8 cellular contexts compared by ENCODE assay signal in the genomic region with DNA sequence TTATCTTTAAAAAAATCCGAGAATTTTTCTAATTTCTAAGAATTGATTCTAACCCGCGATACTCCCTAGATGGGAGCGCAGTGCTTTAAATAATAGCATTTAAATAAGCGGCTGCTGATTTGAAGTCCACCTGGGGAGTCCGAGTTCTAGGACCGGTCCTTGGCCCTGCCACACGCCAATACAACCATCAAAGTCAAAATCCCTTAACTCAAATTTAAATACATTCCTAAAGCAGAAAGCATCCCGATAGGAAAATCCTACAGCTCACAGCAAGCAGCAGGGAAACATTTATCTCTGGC. TPM values are rescaled to one million over a fixed set of nuclear protein-coding genes. Genes with fewer than 3 reads are reported as not detected.
DNase-seq lines count a peak whose midpoint lies in the region; ATAC-seq and TF ChIP-seq lines count a peak whose summit lies in the region.

No MANE protein-coding gene starts in this region.

- peaks cover 10% of the 10 kb centered on the region for H3K27me3 Mint-ChIP-seq in T-helper 1 cell treated with Interleukin-12 subunit alpha and Interleukin-12 subunit beta and Interleukin-4 antibody, amounts not matched to agents 30 μg/mL and 1 μg/mL, for 36 hours (ENCODE audit: low read depth)
- H3K27me3 Mint-ChIP-seq in activated T-helper 17 cell treated with anti-CD3 and anti-CD28 coated beads, Interleukin-2, amount 50 U/mL, for 72 hours, result no peaks in the 10 kb centered on the region

- ATAC-seq in activated T-helper 17 cell treated with anti-CD3 and anti-CD28 coated beads, Interleukin-2, amount 50 U/mL, for 72 hours (replicated peaks), result no peak
- no peak for ATAC-seq in GM18909 (IDR thresholded peaks at IDR 0.05; ENCODE audit: poor library complexity, unreplicated experiment)

- no peaks in the 10 kb centered on the region for H3K36me3 ChIP-seq in testis (ENCODE audit: low read depth, missing control alignments)

- H3K36me3 Mint-ChIP-seq in T-helper 1 cell treated with Interleukin-12 subunit alpha and Interleukin-12 subunit beta and Interleukin-4 antibody, amounts not matched to agents 30 μg/mL and 1 μg/mL, for 36 hours (ENCODE audit: low read depth), result peaks cover 17% of the 10 kb centered on the region
- peaks cover 16% of the 10 kb centered on the region for H3K36me3 Mint-ChIP-seq in activated T-helper 17 cell treated with anti-CD3 and anti-CD28 coated beads, Interleukin-2, amount 50 U/mL, for 72 hours (ENCODE audit: low read depth)

- peak overlapping the region in 1 of 2 donors; percentile 46 for H3K27ac ChIP-seq in testis

- H3K4me1 Mint-ChIP-seq in T-helper 1 cell treated with Interleukin-12 subunit alpha and Interleukin-12 subunit beta and Interleukin-4 antibody, amounts not matched to agents 30 μg/mL and 1 μg/mL, for 36 hours (ENCODE audit: low read depth), result peaks cover 31% of the 10 kb centered on the region
- peaks cover 20% of the 10 kb centered on the region for H3K4me1 Mint-ChIP-seq in activated T-helper 17 cell treated with anti-CD3 and anti-CD28 coated beads, Interleukin-2, amount 50 U/mL, for 72 hours

- intact Hi-C loops in testis (cut with DNase I; ENCODE audit: low total_unique reads), result no loop called here

- DNase-seq in T-helper 1 cell (no peak), iPS-NIHi7 (ENCODE audit: extremely low spot score) (peak; percentile 16), testis (no peak), hippocampal formation (lab: John Stamatoyannopoulos, UW) (no peak), NCI-H146 (lab: John Stamatoyannopoulos, UW) (no peak)

- no peaks in the 10 kb centered on the region for H3K27me3 ChIP-seq in testis

- TF ChIP-seq POLR2A in testis (IDR thresholded peaks at IDR 0.05), result no peak

- peak overlapping the region; percentile 99 for H3K4me3 Mint-ChIP-seq in T-helper 1 cell treated with Interleukin-12 subunit alpha and Interleukin-12 subunit beta and Interleukin-4 antibody, amounts not matched to agents 30 μg/mL and 1 μg/mL, for 36 hours
- H3K4me3 Mint-ChIP-seq in activated T-helper 17 cell treated with anti-CD3 and anti-CD28 coated beads, Interleukin-2, amount 50 U/mL, for 72 hours, result peak overlapping the region; percentile 83

- no peaks in the 10 kb centered on the region for H3K4me1 ChIP-seq in testis

- H3K9me3 ChIP-seq in testis, result no peaks in the 10 kb centered on the region

- peak overlapping the region; percentile 99 for H3K27ac Mint-ChIP-seq in T-helper 1 cell treated with Interleukin-12 subunit alpha and Interleukin-12 subunit beta and Interleukin-4 antibody, amounts not matched to agents 30 μg/mL and 1 μg/mL, for 36 hours
- peak overlapping the region; percentile 92 for H3K27ac Mint-ChIP-seq in activated T-helper 17 cell treated with anti-CD3 and anti-CD28 coated beads, Interleukin-2, amount 50 U/mL, for 72 hours

- TF ChIP-seq CTCF in testis (IDR thresholded peaks at IDR 0.05), result no peak

- H3K4me3 ChIP-seq in testis, result peak overlapping the region; percentile 70 to 86

- no peaks in the 10 kb centered on the region for H3K9me3 Mint-ChIP-seq in T-helper 1 cell treated with Interleukin-12 subunit alpha and Interleukin-12 subunit beta and Interleukin-4 antibody, amounts not matched to agents 30 μg/mL and 1 μg/mL, for 36 hours
- no peaks in the 10 kb centered on the region for H3K9me3 Mint-ChIP-seq in activated T-helper 17 cell treated with anti-CD3 and anti-CD28 coated beads, Interleukin-2, amount 50 U/mL, for 72 hours

- WGBS in testis, 2 donors, result 11 to 15% methylated on average over 9 of the region's 9 CpGs

RNA-seq across cellular contexts. Expression of a gene that starts 0.5 kb away (rescaled TPM):
- total RNA-seq in activated T-helper 17 cell treated with anti-CD3 and anti-CD28 coated beads, Interleukin-2, amount 50 U/mL, for 72 hours, result 10 to 100 TPM; 43.3 to 54.0 TPM
- 10 to 100 TPM; 20.8 to 33.3 TPM for total RNA-seq in testis
- 21.9 TPM for polyA plus RNA-seq in testis (ENCODE audit: insufficient read depth, low read depth, low replicate concordance)

RNA-seq across cellular contexts. Expression of a gene that starts 39.2 kb away (rescaled TPM):
- total RNA-seq in activated T-helper 17 cell treated with anti-CD3 and anti-CD28 coated beads, Interleukin-2, amount 50 U/mL, for 72 hours, result 10 to 100 TPM in 1 of 2 donors, 1 to 10 TPM in 1; 6.9 to 18.5 TPM
- total RNA-seq in testis, result 1 to 10 TPM; 3.2 to 3.3 TPM
- 3.8 TPM for polyA plus RNA-seq in testis (ENCODE audit: insufficient read depth, low read depth, low replicate concordance)
